In genomic region chr2:223538920-223539440, GRCh38 we compare ENCODE assay signal across 9 cellular contexts.
DNase-seq lines count a peak whose midpoint lies in the region; ATAC-seq and TF ChIP-seq lines count a peak whose summit lies in the region.
"Had no signal": no experiment of that assay in that cellular context is flagged by ENCODE, and none has a peak within 500 bp of the region (broad histone marks: within the 10 kb centered on the region; RNA-seq: fewer than 3 reads in every experiment).

No MANE protein-coding gene starts in this region.

- CTCF ChIA-PET in activated CD4-positive, alpha-beta T cell treated with anti-CD3 and anti-CD28 coated beads for 36 hours (lab: Charles Lee), result interaction anchor here (0.5 kb wide), 1 partner anchor 822 kb away, joined by 5 read pairs; no protein-coding TSS in a partner anchor

- intact Hi-C loops in activated CD4-positive, alpha-beta T cell treated with anti-CD3 and anti-CD28 coated beads for 36 hours (cut with DNase I, micrococcal nuclease), result no loop called here
- intact Hi-C loops in esophagus muscularis mucosa (cut with DNase I), result no loop called here

- H3K27me3 ChIP-seq in GM23338 (ENCODE audit: insufficient read depth) (no peaks in the 10 kb centered on the region), osteoblast (ENCODE audit: insufficient read depth, low read length) (peaks cover 9% of the 10 kb centered on the region), esophagus muscularis mucosa (no peaks in the 10 kb centered on the region)

- POLR2A ChIA-PET in activated CD4-positive, alpha-beta T cell treated with anti-CD3 and anti-CD28 coated beads for 36 hours (lab: Charles Lee), result no interaction called here

- H3K36me3 Mint-ChIP-seq in GM23338 (ENCODE audit: low read depth), result no peaks in the 10 kb centered on the region
- no peaks in the 10 kb centered on the region for H3K36me3 Mint-ChIP-seq in endothelial cell (ENCODE audit: low read depth, unreplicated experiment)
- H3K36me3 Mint-ChIP-seq in activated CD4-positive, alpha-beta T cell treated with anti-CD3 and anti-CD28 coated beads for 36 hours (ENCODE audit: low read depth), result no peaks in the 10 kb centered on the region

- no peak for DNase-seq in GM23338 (ENCODE audit: low spot score)
- DNase-seq in NCI-H345 (lab: John Stamatoyannopoulos, UW), result peak; percentile 41
- DNase-seq in endothelial cell (ENCODE audit: low spot score), result no peak
- no peak for DNase-seq in osteoblast (ENCODE audit: insufficient read length, low spot score, missing footprints)
- DNase-seq in activated CD4-positive, alpha-beta T cell treated with anti-CD3 and anti-CD28 coated beads for 36 hours, result no peak
- DNase-seq in esophagus muscularis mucosa (ENCODE audit: extremely low spot score), result no peak
- DNase-seq in activated T-cell treated with anti-CD3 and anti-CD28 coated beads, Interleukin-2, amount 50 U/mL, for 1 hour, result no peak
- DNase-seq: T-helper 9 cell had no signal

- TF ChIP-seq EP300 in esophagus muscularis mucosa (IDR thresholded peaks at IDR 0.05), result no peak

- H3K27ac Mint-ChIP-seq in GM23338, result peak overlapping the region; percentile 96; the same call in 1 of the 2 replicates
- H3K27ac Mint-ChIP-seq in endothelial cell (ENCODE audit: unreplicated experiment), result peak overlapping the region; percentile 6
- no peak overlapping the region for H3K27ac Mint-ChIP-seq in activated CD4-positive, alpha-beta T cell treated with anti-CD3 and anti-CD28 coated beads for 36 hours

- WGBS in esophagus muscularis mucosa, result 31% methylated on average over 8 of the region's 8 CpGs

- H3K27me3 Mint-ChIP-seq in GM23338 (ENCODE audit: insufficient read depth, low read depth, poor library complexity) (no peaks in the 10 kb centered on the region), endothelial cell (ENCODE audit: unreplicated experiment) (peaks cover 2% of the 10 kb centered on the region)
- H3K27me3 Mint-ChIP-seq in activated CD4-positive, alpha-beta T cell treated with anti-CD3 and anti-CD28 coated beads for 36 hours, result no peaks in the 10 kb centered on the region

- no peak for TF ChIP-seq CTCF in GM23338 (conservative IDR thresholded peaks at IDR 0.05; ENCODE audit: low read depth in 2 of 2)
- no peak for TF ChIP-seq CTCF in endothelial cell (IDR thresholded peaks at IDR 0.05; ENCODE audit: unreplicated experiment)
- no peak for TF ChIP-seq CTCF in osteoblast (IDR thresholded peaks at IDR 0.05; ENCODE audit: extremely low read depth, low read depth, low read length)
- no peak for TF ChIP-seq CTCF in esophagus muscularis mucosa (IDR thresholded peaks at IDR 0.05)

- H3K9me2 ChIP-seq in GM23338 (ENCODE audit: insufficient read depth), result no peaks in the 10 kb centered on the region; the same call in 1 of the 2 replicates

- no peak overlapping the region for H3K27ac ChIP-seq in GM23338 (ENCODE audit: low read depth)
- no peak overlapping the region for H3K27ac ChIP-seq in osteoblast (ENCODE audit: low read depth, low read length)
- H3K27ac ChIP-seq in esophagus muscularis mucosa (replicated peaks in 1 of 4), result no peak overlapping the region

- H3F3A ChIP-seq in GM23338 (replicated peaks; ENCODE audit: low read depth), result no peaks in the 10 kb centered on the region

- H3K4me1 Mint-ChIP-seq in GM23338 (peaks cover 17% of the 10 kb centered on the region), endothelial cell (ENCODE audit: unreplicated experiment) (peaks cover 3% of the 10 kb centered on the region)
- no peaks in the 10 kb centered on the region for H3K4me1 Mint-ChIP-seq in activated CD4-positive, alpha-beta T cell treated with anti-CD3 and anti-CD28 coated beads for 36 hours

- peak overlapping the region; percentile 92 for H2AFZ ChIP-seq in GM23338
- H2AFZ ChIP-seq in osteoblast (ENCODE audit: low read length), result peak overlapping the region; percentile 7

- no peaks in the 10 kb centered on the region for H4K20me1 ChIP-seq in GM23338 (replicated peaks; ENCODE audit: insufficient read depth)
- H4K20me1 ChIP-seq in osteoblast (ENCODE audit: insufficient read depth, low read length), result no peaks in the 10 kb centered on the region

- ATAC-seq in GM23338 (peak; percentile 28; the same call in 2 of the 3 replicates), HG03280 (IDR thresholded peaks at IDR 0.05; ENCODE audit: unreplicated experiment) (no peak)
- no peak for ATAC-seq in activated CD4-positive, alpha-beta T cell treated with anti-CD3 and anti-CD28 coated beads for 36 hours

- TF ChIP-seq POLR2A in esophagus muscularis mucosa (IDR thresholded peaks at IDR 0.05; ENCODE audit: low read depth), result no peak

- H3K36me3 ChIP-seq in GM23338 (ENCODE audit: insufficient read depth) (no peaks in the 10 kb centered on the region), osteoblast (ENCODE audit: insufficient read depth, low read length) (no peaks in the 10 kb centered on the region), esophagus muscularis mucosa (no peaks in the 10 kb centered on the region)

- H3K4me2 ChIP-seq in GM23338, result no peak overlapping the region
- no peak overlapping the region for H3K4me2 ChIP-seq in osteoblast (ENCODE audit: insufficient read depth, low read length)

- no peak overlapping the region for H3K4me3 ChIP-seq in GM23338
- H3K4me3 ChIP-seq in osteoblast (ENCODE audit: insufficient read depth, low read length), result no peak overlapping the region
- no peak overlapping the region for H3K4me3 ChIP-seq in esophagus muscularis mucosa

- no peaks in the 10 kb centered on the region for H3K9me3 Mint-ChIP-seq in GM23338
- no peaks in the 10 kb centered on the region for H3K9me3 Mint-ChIP-seq in endothelial cell (ENCODE audit: unreplicated experiment)
- no peaks in the 10 kb centered on the region for H3K9me3 Mint-ChIP-seq in activated CD4-positive, alpha-beta T cell treated with anti-CD3 and anti-CD28 coated beads for 36 hours (ENCODE audit: low read depth)

- no peaks in the 10 kb centered on the region for H3K79me2 ChIP-seq in GM23338 (replicated peaks; ENCODE audit: insufficient read depth)
- no peaks in the 10 kb centered on the region for H3K79me2 ChIP-seq in osteoblast (ENCODE audit: insufficient read depth, low read length)

- H3K9me3 ChIP-seq in osteoblast (ENCODE audit: low read depth, low read length) (no peaks in the 10 kb centered on the region), esophagus muscularis mucosa (no peaks in the 10 kb centered on the region)

- H3K4me3 Mint-ChIP-seq in GM23338 (no peak overlapping the region), endothelial cell (ENCODE audit: unreplicated experiment) (no peak overlapping the region)
- no peak overlapping the region for H3K4me3 Mint-ChIP-seq in activated CD4-positive, alpha-beta T cell treated with anti-CD3 and anti-CD28 coated beads for 36 hours

- H3K4me1 ChIP-seq in GM23338 (ENCODE audit: insufficient read depth) (peaks cover 19% of the 10 kb centered on the region), osteoblast (ENCODE audit: insufficient read depth, low read length) (no peaks in the 10 kb centered on the region), esophagus muscularis mucosa (peaks cover 17 to 27% (median 24%) of the 10 kb centered on the region in 4 donors)

TF ChIP-seq in GM23338, 12 proteins besides CTCF, POLR2A, EP300 and RAD21 (continues in another document):
- TF ChIP-seq ZNF114 (CRISPR knock-in tag; IDR thresholded peaks at IDR 0.05) (no peak), NANOG (IDR thresholded peaks at IDR 0.05; ENCODE audit: borderline replicate concordance) (no peak), ZNF331 (CRISPR knock-in tag; IDR thresholded peaks at IDR 0.05; ENCODE audit: low read depth) (no peak), POLR2AphosphoS5 (IDR thresholded peaks at IDR 0.05; ENCODE audit: low read depth) (no peak), STAT1 (IDR thresholded peaks at IDR 0.05; ENCODE audit: unreplicated experiment) (no peak), EZH2phosphoT487 (IDR thresholded peaks at IDR 0.05; ENCODE audit: unreplicated experiment) (no peak)
